Comparison of ENCODE assay signal across 8 cellular contexts in the genomic region with DNA sequence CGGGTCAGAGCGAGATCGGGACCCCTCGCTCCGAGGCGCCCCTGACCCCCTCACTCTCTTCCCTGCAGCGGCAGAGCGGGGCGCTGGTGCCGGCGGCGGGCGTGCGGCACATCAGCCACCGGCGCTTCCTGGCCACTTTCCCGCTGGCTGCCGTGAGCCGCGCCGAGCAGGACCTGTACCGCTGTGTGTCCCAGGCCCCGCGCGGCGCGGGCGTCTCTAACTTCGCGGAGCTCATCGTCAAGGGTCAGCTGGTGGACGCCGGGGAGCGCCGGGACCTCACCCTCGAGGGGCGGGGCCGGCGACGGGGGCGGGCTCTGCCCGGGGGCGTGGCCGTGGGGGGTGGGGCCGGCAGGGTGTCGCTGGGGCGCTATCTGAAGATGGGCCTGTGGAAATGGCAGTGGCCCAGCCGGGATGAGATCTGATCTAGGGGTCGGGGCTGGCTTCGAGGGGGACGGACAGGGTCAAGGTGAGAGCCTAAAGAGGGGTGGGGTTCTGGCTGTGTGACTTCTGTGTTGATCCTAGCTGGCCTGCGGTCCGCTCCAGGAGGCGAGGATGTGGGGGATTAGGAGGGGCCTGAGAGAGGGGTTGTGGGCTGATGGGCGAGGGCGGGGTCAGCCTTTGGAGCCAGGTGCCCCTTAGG. TPM values are rescaled to one million over a fixed set of nuclear protein-coding genes. Genes with fewer than 3 reads are reported as not detected.
A peak's percentile ranks its signal among the peaks of the same experiment; 100 is the strongest.
DNase-seq lines count a peak whose midpoint lies in the region; ATAC-seq, FAIRE-seq and TF ChIP-seq lines count a peak whose summit lies in the region.

No MANE protein-coding gene starts in this region.

- H3K9me3 Mint-ChIP-seq in chondrocyte (ENCODE audit: low read depth) = no peaks in the 10 kb centered on the region
- H3K9me3 Mint-ChIP-seq in stimulated activated effector memory CD8-positive, alpha-beta T cell treated with anti-CD3 and anti-CD28 coated beads, Interleukin-12 subunit alpha, Interleukin-12 subunit beta, amount 100 ng/mL, for 72 hours = no peaks in the 10 kb centered on the region

- no peak for TF ChIP-seq POLR2A in GM12891 (IDR thresholded peaks at IDR 0.05; ENCODE audit: low read depth, low read length)

- FAIRE-seq in GM12891 (lab: Jason Lieb, UNC) = no peak

- no peak overlapping the region for H3K9ac ChIP-seq in SK-N-MC (ENCODE audit: insufficient read length)

- TF ChIP-seq CTCF in chondrocyte (IDR thresholded peaks at IDR 0.05) = peak; percentile 3
- no peak for TF ChIP-seq CTCF in left lung (IDR thresholded peaks at IDR 0.05)

- peak overlapping the region; percentile 81 for H3K4me3 ChIP-seq in SK-N-MC
- H3K4me3 ChIP-seq in left lung = peak overlapping the region; percentile 47 to 48

- H3K27ac ChIP-seq in SK-N-MC (no peak overlapping the region), left lung (no peak overlapping the region)

- H3K36me3 ChIP-seq in SK-N-MC (ENCODE audit: insufficient read depth, low read length) = no peaks in the 10 kb centered on the region
- no peaks in the 10 kb centered on the region for H3K36me3 ChIP-seq in left lung

- ATAC-seq in left lung (peak; percentile 90), GM18498 (IDR thresholded peaks at IDR 0.05; ENCODE audit: unreplicated experiment) (no peak)
- ATAC-seq in stimulated activated effector memory CD8-positive, alpha-beta T cell treated with anti-CD3 and anti-CD28 coated beads, Interleukin-12 subunit alpha, Interleukin-12 subunit beta, amount 100 ng/mL, for 72 hours = peak; percentile 61

- DNase-seq in DMS53 (lab: John Stamatoyannopoulos, UW) = peak; percentile 68
- no peak for DNase-seq in SK-N-MC (ENCODE audit: low read depth, low spot score)
- DNase-seq in chondrocyte (ENCODE audit: low spot score) = peak; percentile 77
- peak in 1 of 2 donors; percentile 89 for DNase-seq in left lung
- peak; percentile 36 to 66 for DNase-seq in stimulated activated effector memory CD8-positive, alpha-beta T cell treated with anti-CD3 and anti-CD28 coated beads, Interleukin-12 subunit alpha, Interleukin-12 subunit beta, amount 100 ng/mL, for 72 hours (ENCODE audit: low spot score in 2 of 2)
- no peak for DNase-seq in A172 (ENCODE audit: low spot score)
- no peak for DNase-seq in GM12891 (ENCODE audit: insufficient read length, low spot score)

- peaks cover 3% of the 10 kb centered on the region for H3K36me3 Mint-ChIP-seq in chondrocyte (ENCODE audit: low read depth)
- H3K36me3 Mint-ChIP-seq in stimulated activated effector memory CD8-positive, alpha-beta T cell treated with anti-CD3 and anti-CD28 coated beads, Interleukin-12 subunit alpha, Interleukin-12 subunit beta, amount 100 ng/mL, for 72 hours = no peaks in the 10 kb centered on the region

- H3K9me3 ChIP-seq in SK-N-MC (ENCODE audit: low read depth, low read length) (no peaks in the 10 kb centered on the region), left lung (no peaks in the 10 kb centered on the region)

- peak overlapping the region; percentile 45 for H3K27ac Mint-ChIP-seq in chondrocyte (ENCODE audit: unreplicated experiment)
- no peak overlapping the region for H3K27ac Mint-ChIP-seq in stimulated activated effector memory CD8-positive, alpha-beta T cell treated with anti-CD3 and anti-CD28 coated beads, Interleukin-12 subunit alpha, Interleukin-12 subunit beta, amount 100 ng/mL, for 72 hours

- peaks cover 23% of the 10 kb centered on the region for H3K4me1 Mint-ChIP-seq in chondrocyte (ENCODE audit: low read depth)
- H3K4me1 Mint-ChIP-seq in stimulated activated effector memory CD8-positive, alpha-beta T cell treated with anti-CD3 and anti-CD28 coated beads, Interleukin-12 subunit alpha, Interleukin-12 subunit beta, amount 100 ng/mL, for 72 hours = peaks cover 9% of the 10 kb centered on the region

- H3K27me3 Mint-ChIP-seq in chondrocyte (ENCODE audit: low read depth) = peaks cover 5% of the 10 kb centered on the region

- intact Hi-C loops in left lung (cut with DNase I) = no loop called here

- H3K4me1 ChIP-seq in left lung = peaks cover 9 to 13% of the 10 kb centered on the region in 2 donors

- peak overlapping the region; percentile 63 for H3K4me3 Mint-ChIP-seq in chondrocyte (ENCODE audit: unreplicated experiment)
- peak overlapping the region; percentile 66 for H3K4me3 Mint-ChIP-seq in stimulated activated effector memory CD8-positive, alpha-beta T cell treated with anti-CD3 and anti-CD28 coated beads, Interleukin-12 subunit alpha, Interleukin-12 subunit beta, amount 100 ng/mL, for 72 hours

- H3K27me3 ChIP-seq in left lung = peaks cover 0 to 62% of the 10 kb centered on the region in 2 donors

TF ChIP-seq in GM12891, 5 proteins besides CTCF, POLR2A, EP300 and RAD21:
- TF ChIP-seq TAF1 (IDR thresholded peaks at IDR 0.05; ENCODE audit: low read depth, low read length) = no peak
- TF ChIP-seq PAX5 (IDR thresholded peaks at IDR 0.05; ENCODE audit: insufficient read depth, low read length, severe bottlenecking) = no peak

RNA-seq across cellular contexts. Expression of a gene that starts 23.6 kb away (rescaled TPM):
- 12.6 to 20.7 TPM (median 14.8 TPM) in 3 replicates for total RNA-seq in chondrocyte
- 10 to 100 TPM; 28.8 to 45.4 TPM for total RNA-seq in left lung
- total RNA-seq in A172 (2014; rRNA removed; shearing (Covaris generic)) = 3.0 and 7.4 TPM in 2 replicates
- 0.06 TPM for polyA plus RNA-seq in GM12891 (2012; ENCODE audit: low read depth, missing spikeins)

RNA-seq across cellular contexts. Expression of a gene that starts 29.2 kb away (rescaled TPM):
- 15.2 to 24.5 TPM (median 15.6 TPM) in 3 replicates for total RNA-seq in chondrocyte
- 10 to 100 TPM; 19.2 to 20.6 TPM for total RNA-seq in left lung
- 13.9 and 16.8 TPM in 2 replicates for total RNA-seq in A172 (2014; rRNA removed; shearing (Covaris generic))
- 25.3 TPM for polyA plus RNA-seq in GM12891 (2012; ENCODE audit: low read depth, missing spikeins)

Comparison
In these comparisons a context has a peak if more than half of its experiments do, and no peak if none do; other contexts are left out.
1. DNase-seq: peak in DMS53 (single experiment), chondrocyte (single experiment) and stimulated activated effector memory CD8-positive, alpha-beta T cell treated with anti-CD3 and anti-CD28 coated beads, Interleukin-12 subunit alpha, Interleukin-12 subunit beta, amount 100 ng/mL, for 72 hours (2 of 2); none in SK-N-MC (single experiment), A172 (single experiment) and GM12891 (single experiment).